1 cellular context compared by ENCODE assay signal in genomic region chr9:129258124-129258822, GRCh38.
TF ChIP-seq lines count a peak whose summit lies in the region.

No MANE protein-coding gene starts in this region.

TF ChIP-seq in HepG2, 621 proteins besides CTCF, POLR2A, EP300 and RAD21 (continued from another document and continues in another):
- TF ChIP-seq SIN3A (IDR thresholded peaks at IDR 0.05; ENCODE audit: borderline replicate concordance, low read depth, low read length): peak; percentile 84; the same call in 1 of the 2 replicates
- no peak; the same call in 1 of the 2 replicates for TF ChIP-seq MAZ (IDR thresholded peaks at IDR 0.05; ENCODE audit: borderline replicate concordance, low read depth, low read length)
- 0 out of 2 replicates have a peak, but pooled peaks have one; percentile 28 for TF ChIP-seq MAZ (CRISPR knock-in tag; IDR thresholded peaks at IDR 0.05; ENCODE audit: low read depth)
- TF ChIP-seq SMAD1 (CRISPR knock-in tag; IDR thresholded peaks at IDR 0.05; ENCODE audit: borderline replicate concordance, low read depth): no peak
- TF ChIP-seq ZNF33B (CRISPR knock-in tag; IDR thresholded peaks at IDR 0.05): no peak
- TF ChIP-seq BCL6 (CRISPR knock-in tag; IDR thresholded peaks at IDR 0.05): no peak
- no peak for TF ChIP-seq ZNF7 (CRISPR knock-in tag; IDR thresholded peaks at IDR 0.05)
- no peak for TF ChIP-seq ZFYVE20 (CRISPR knock-in tag; IDR thresholded peaks at IDR 0.05; ENCODE audit: borderline replicate concordance, low read depth)
- TF ChIP-seq LCORL (IDR thresholded peaks at IDR 0.05): no peak
- TF ChIP-seq LCORL (CRISPR knock-in tag; IDR thresholded peaks at IDR 0.05): no peak
- no peak for TF ChIP-seq ZNF720 (CRISPR knock-in tag; IDR thresholded peaks at IDR 0.05)
- TF ChIP-seq, protein P1, sequence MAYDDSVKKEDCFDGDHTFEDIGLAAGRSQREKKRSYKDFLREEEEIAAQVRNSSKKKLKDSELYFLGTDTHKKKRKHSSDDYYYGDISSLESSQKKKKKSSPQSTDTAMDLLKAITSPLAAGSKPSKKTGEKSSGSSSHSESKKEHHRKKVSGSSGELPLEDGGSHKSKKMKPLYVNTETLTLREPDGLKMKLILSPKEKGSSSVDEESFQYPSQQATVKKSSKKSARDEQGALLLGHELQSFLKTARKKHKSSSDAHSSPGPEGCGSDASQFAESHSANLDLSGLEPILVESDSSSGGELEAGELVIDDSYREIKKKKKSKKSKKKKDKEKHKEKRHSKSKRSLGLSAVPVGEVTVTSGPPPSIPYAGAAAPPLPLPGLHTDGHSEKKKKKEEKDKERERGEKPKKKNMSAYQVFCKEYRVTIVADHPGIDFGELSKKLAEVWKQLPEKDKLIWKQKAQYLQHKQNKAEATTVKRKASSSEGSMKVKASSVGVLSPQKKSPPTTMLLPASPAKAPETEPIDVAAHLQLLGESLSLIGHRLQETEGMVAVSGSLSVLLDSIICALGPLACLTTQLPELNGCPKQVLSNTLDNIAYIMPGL (CRISPR knock-in tag; IDR thresholded peaks at IDR 0.05; ENCODE audit: borderline replicate concordance in 1 of 2, low read depth in 1 of 2): no peak
- peak; percentile 47; the same call in 1 of the 2 replicates for TF ChIP-seq RFX3 (CRISPR knock-in tag; IDR thresholded peaks at IDR 0.05)
- TF ChIP-seq, protein P2, sequence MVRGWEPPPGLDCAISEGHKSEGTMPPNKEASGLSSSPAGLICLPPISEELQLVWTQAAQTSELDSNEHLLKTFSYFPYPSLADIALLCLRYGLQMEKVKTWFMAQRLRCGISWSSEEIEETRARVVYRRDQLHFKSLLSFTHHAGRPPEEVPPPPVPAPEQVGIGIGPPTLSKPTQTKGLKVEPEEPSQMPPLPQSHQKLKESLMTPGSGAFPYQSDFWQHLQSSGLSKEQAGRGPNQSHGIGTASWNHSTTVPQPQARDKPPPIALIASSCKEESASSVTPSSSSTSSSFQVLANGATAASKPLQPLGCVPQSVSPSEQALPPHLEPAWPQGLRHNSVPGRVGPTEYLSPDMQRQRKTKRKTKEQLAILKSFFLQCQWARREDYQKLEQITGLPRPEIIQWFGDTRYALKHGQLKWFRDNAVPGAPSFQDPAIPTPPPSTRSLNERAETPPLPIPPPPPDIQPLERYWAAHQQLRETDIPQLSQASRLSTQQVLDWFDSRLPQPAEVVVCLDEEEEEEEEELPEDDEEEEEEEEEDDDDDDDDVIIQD (CRISPR knock-in tag; IDR thresholded peaks at IDR 0.05; ENCODE audit: low read depth): no peak
- peak; percentile 77; the same call in 1 of the 2 replicates for TF ChIP-seq MXD1 (CRISPR knock-in tag; IDR thresholded peaks at IDR 0.05)
- peak; percentile 100 for TF ChIP-seq TGIF2 (CRISPR knock-in tag; IDR thresholded peaks at IDR 0.05)
- TF ChIP-seq ZBTB38 (CRISPR knock-in tag; IDR thresholded peaks at IDR 0.05): no peak
- TF ChIP-seq ZFP82 (CRISPR knock-in tag; IDR thresholded peaks at IDR 0.05; ENCODE audit: borderline replicate concordance): no peak
- no peak for TF ChIP-seq CC2D1A (CRISPR knock-in tag; IDR thresholded peaks at IDR 0.05)
- peak; percentile 73; the same call in 1 of the 2 replicates for TF ChIP-seq ARNTL (CRISPR knock-in tag; IDR thresholded peaks at IDR 0.05)
- no peak for TF ChIP-seq TOE1 (CRISPR knock-in tag; IDR thresholded peaks at IDR 0.05)
- no peak for TF ChIP-seq BHLHE40 (IDR thresholded peaks at IDR 0.05; ENCODE audit: low read length)
- TF ChIP-seq MAF1 (CRISPR knock-in tag; IDR thresholded peaks at IDR 0.05; ENCODE audit: borderline replicate concordance): no peak
- TF ChIP-seq, protein P3, sequence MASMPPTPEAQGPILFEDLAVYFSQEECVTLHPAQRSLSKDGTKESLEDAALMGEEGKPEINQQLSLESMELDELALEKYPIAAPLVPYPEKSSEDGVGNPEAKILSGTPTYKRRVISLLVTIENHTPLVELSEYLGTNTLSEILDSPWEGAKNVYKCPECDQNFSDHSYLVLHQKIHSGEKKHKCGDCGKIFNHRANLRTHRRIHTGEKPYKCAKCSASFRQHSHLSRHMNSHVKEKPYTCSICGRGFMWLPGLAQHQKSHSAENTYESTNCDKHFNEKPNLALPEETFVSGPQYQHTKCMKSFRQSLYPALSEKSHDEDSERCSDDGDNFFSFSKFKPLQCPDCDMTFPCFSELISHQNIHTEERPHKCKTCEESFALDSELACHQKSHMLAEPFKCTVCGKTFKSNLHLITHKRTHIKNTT (CRISPR knock-in tag; IDR thresholded peaks at IDR 0.05): no peak
- no peak for TF ChIP-seq ZNF224 (CRISPR knock-in tag; IDR thresholded peaks at IDR 0.05)
- TF ChIP-seq, protein P4, sequence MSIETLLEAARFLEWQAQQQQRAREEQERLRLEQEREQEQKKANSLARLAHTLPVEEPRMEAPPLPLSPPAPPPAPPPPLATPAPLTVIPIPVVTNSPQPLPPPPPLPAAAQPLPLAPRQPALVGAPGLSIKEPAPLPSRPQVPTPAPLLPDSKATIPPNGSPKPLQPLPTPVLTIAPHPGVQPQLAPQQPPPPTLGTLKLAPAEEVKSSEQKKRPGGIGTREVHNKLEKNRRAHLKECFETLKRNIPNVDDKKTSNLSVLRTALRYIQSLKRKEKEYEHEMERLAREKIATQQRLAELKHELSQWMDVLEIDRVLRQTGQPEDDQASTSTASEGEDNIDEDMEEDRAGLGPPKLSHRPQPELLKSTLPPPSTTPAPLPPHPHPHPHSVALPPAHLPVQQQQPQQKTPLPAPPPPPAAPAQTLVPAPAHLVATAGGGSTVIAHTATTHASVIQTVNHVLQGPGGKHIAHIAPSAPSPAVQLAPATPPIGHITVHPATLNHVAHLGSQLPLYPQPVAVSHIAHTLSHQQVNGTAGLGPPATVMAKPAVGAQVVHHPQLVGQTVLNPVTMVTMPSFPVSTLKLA (IDR thresholded peaks at IDR 0.05): peak; percentile 92
- TF ChIP-seq KDM2A (CRISPR knock-in tag; IDR thresholded peaks at IDR 0.05; ENCODE audit: borderline replicate concordance, low read depth): no peak
- TF ChIP-seq, protein P5, sequence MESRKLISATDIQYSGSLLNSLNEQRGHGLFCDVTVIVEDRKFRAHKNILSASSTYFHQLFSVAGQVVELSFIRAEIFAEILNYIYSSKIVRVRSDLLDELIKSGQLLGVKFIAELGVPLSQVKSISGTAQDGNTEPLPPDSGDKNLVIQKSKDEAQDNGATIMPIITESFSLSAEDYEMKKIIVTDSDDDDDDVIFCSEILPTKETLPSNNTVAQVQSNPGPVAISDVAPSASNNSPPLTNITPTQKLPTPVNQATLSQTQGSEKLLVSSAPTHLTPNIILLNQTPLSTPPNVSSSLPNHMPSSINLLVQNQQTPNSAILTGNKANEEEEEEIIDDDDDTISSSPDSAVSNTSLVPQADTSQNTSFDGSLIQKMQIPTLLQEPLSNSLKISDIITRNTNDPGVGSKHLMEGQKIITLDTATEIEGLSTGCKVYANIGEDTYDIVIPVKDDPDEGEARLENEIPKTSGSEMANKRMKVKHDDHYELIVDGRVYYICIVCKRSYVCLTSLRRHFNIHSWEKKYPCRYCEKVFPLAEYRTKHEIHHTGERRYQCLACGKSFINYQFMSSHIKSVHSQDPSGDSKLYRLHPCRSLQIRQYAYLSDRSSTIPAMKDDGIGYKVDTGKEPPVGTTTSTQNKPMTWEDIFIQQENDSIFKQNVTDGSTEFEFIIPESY (CRISPR knock-in tag; IDR thresholded peaks at IDR 0.05): peak; percentile 22; the same call in 1 of the 2 replicates
- TF ChIP-seq ZBTB34 (CRISPR knock-in tag; IDR thresholded peaks at IDR 0.05): no peak
- TF ChIP-seq ZNF746 (CRISPR knock-in tag; IDR thresholded peaks at IDR 0.05): no peak
- no peak for TF ChIP-seq ZNF343 (CRISPR knock-in tag; IDR thresholded peaks at IDR 0.05)
- no peak for TF ChIP-seq SNRNP70 (IDR thresholded peaks at IDR 0.05; ENCODE audit: low read depth, low read length)
- no peak for TF ChIP-seq GATAD2A (CRISPR knock-in tag; IDR thresholded peaks at IDR 0.05)
- peak; percentile 26; the same call in 1 of the 2 replicates for TF ChIP-seq SP5 (CRISPR knock-in tag; IDR thresholded peaks at IDR 0.05; ENCODE audit: borderline replicate concordance, low read depth)
- no peak for TF ChIP-seq PAWR (CRISPR knock-in tag; IDR thresholded peaks at IDR 0.05; ENCODE audit: borderline replicate concordance)
- TF ChIP-seq FOXK1 (CRISPR knock-in tag; IDR thresholded peaks at IDR 0.05; ENCODE audit: borderline replicate concordance, low read depth): no peak
- no peak for TF ChIP-seq ZKSCAN1 (IDR thresholded peaks at IDR 0.05; ENCODE audit: low read length)
- no peak for TF ChIP-seq MIER2 (CRISPR knock-in tag; IDR thresholded peaks at IDR 0.05)
- TF ChIP-seq MXI1 (IDR thresholded peaks at IDR 0.05; ENCODE audit: borderline replicate concordance, low read depth, low read length): peak; percentile 99
- TF ChIP-seq, protein P6, sequence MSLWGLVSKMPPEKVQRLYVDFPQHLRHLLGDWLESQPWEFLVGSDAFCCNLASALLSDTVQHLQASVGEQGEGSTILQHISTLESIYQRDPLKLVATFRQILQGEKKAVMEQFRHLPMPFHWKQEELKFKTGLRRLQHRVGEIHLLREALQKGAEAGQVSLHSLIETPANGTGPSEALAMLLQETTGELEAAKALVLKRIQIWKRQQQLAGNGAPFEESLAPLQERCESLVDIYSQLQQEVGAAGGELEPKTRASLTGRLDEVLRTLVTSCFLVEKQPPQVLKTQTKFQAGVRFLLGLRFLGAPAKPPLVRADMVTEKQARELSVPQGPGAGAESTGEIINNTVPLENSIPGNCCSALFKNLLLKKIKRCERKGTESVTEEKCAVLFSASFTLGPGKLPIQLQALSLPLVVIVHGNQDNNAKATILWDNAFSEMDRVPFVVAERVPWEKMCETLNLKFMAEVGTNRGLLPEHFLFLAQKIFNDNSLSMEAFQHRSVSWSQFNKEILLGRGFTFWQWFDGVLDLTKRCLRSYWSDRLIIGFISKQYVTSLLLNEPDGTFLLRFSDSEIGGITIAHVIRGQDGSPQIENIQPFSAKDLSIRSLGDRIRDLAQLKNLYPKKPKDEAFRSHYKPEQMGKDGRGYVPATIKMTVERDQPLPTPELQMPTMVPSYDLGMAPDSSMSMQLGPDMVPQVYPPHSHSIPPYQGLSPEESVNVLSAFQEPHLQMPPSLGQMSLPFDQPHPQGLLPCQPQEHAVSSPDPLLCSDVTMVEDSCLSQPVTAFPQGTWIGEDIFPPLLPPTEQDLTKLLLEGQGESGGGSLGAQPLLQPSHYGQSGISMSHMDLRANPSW (CRISPR knock-in tag; IDR thresholded peaks at IDR 0.05; ENCODE audit: borderline replicate concordance): no peak
- TF ChIP-seq SNAI1 (CRISPR knock-in tag; IDR thresholded peaks at IDR 0.05; ENCODE audit: borderline replicate concordance): no peak
- TF ChIP-seq CREM (IDR thresholded peaks at IDR 0.05): no peak
- TF ChIP-seq CREM (CRISPR knock-in tag; IDR thresholded peaks at IDR 0.05): no peak
- TF ChIP-seq ZNF629 (CRISPR knock-in tag; conservative IDR thresholded peaks at IDR 0.05): peak; percentile 85
- no peak for TF ChIP-seq SMC3 (IDR thresholded peaks at IDR 0.05; ENCODE audit: low read length)
- TF ChIP-seq HIC2 (CRISPR knock-in tag; IDR thresholded peaks at IDR 0.05; ENCODE audit: low read depth): no peak
- no peak for TF ChIP-seq NFIB (CRISPR knock-in tag; IDR thresholded peaks at IDR 0.05; ENCODE audit: borderline replicate concordance)
- TF ChIP-seq GABPA (IDR thresholded peaks at IDR 0.05; ENCODE audit: low read depth, low read length): no peak
- TF ChIP-seq GABPA (CRISPR knock-in tag; IDR thresholded peaks at IDR 0.05; ENCODE audit: low read depth): no peak
- no peak for TF ChIP-seq MBNL3 (CRISPR knock-in tag; conservative IDR thresholded peaks at IDR 0.05)
- TF ChIP-seq, protein P7, sequence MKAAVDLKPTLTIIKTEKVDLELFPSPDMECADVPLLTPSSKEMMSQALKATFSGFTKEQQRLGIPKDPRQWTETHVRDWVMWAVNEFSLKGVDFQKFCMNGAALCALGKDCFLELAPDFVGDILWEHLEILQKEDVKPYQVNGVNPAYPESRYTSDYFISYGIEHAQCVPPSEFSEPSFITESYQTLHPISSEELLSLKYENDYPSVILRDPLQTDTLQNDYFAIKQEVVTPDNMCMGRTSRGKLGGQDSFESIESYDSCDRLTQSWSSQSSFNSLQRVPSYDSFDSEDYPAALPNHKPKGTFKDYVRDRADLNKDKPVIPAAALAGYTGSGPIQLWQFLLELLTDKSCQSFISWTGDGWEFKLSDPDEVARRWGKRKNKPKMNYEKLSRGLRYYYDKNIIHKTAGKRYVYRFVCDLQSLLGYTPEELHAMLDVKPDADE (CRISPR knock-in tag; IDR thresholded peaks at IDR 0.05): no peak
- TF ChIP-seq HHEX (CRISPR knock-in tag; IDR thresholded peaks at IDR 0.05): no peak
- TF ChIP-seq ZUFSP (CRISPR knock-in tag; IDR thresholded peaks at IDR 0.05; ENCODE audit: borderline replicate concordance): no peak
